ENCODE assay signal across 9 cellular contexts in genomic region chr3:50340404-50341329, GRCh38. TPM values are rescaled to one million over a fixed set of nuclear protein-coding genes. Genes with fewer than 3 reads are reported as not detected.
A peak's percentile ranks its signal among the peaks of the same experiment; 100 is the strongest.
DNase-seq lines count a peak whose midpoint lies in the region; ATAC-seq, FAIRE-seq and TF ChIP-seq lines count a peak whose summit lies in the region.
"Had no signal": no experiment of that assay in that cellular context is flagged by ENCODE, and none has a peak within 500 bp of the region (broad histone marks: within the 10 kb centered on the region; RNA-seq: fewer than 3 reads in every experiment).

Gene RASSF1 (minus strand): TSS chr3:50340836. CDS start chr3:50340805, 31 bp downstream.

- peaks cover 36% of the 10 kb centered on the region for H3F3A ChIP-seq in GM23338 (replicated peaks; ENCODE audit: low read depth)

- H3K4me3 ChIP-seq in A673 (ENCODE audit: low read depth, low read length, poor library complexity, severe bottlenecking) (no peak within 1 kb of the TSS), GM23338 (peak within 1 kb of the TSS; percentile 65), keratinocyte (ENCODE audit: control insufficient read depth in 2 of 3, extremely low read depth in 1 of 3, insufficient read depth in 2 of 3, low read depth in 1 of 3, low read length in 3 of 3) (peak within 1 kb of the TSS; percentile 44 to 74 (median 69))

- H3K4me1 Mint-ChIP-seq in GM23338 (peaks cover 29% of the 10 kb centered on the region), T-helper 17 cell (peaks cover 45% of the 10 kb centered on the region), MCF 10A (ENCODE audit: insufficient read depth, unreplicated experiment) (peaks cover 14% of the 10 kb centered on the region)

- H3K27me3 ChIP-seq in A673 (replicated peaks; ENCODE audit: insufficient read depth, low read depth, low read length, poor library complexity) (no peaks in the 10 kb centered on the region), GM23338 (ENCODE audit: insufficient read depth) (peaks cover 65% of the 10 kb centered on the region), keratinocyte (ENCODE audit: control insufficient read depth, extremely low read depth, insufficient read depth, low read length) (no peaks in the 10 kb centered on the region)

- dilution Hi-C loops in keratinocyte (cut with MboI; ENCODE audit: extremely low pct_ligation_motif_present, low sequenced_read_pairs), result no loop called here

- BruUV-seq in A673 (replicated peaks; lab: Mats Ljungman, UMichigan) (no TSS peak), MCF 10A (replicated peaks; lab: Mats Ljungman, UMichigan) (no TSS peak)

- ATAC-seq in GM23338, result peak; percentile 18
- ATAC-seq in T-helper 17 cell, result peak; percentile 17
- ATAC-seq in GM19324 (IDR thresholded peaks at IDR 0.05; ENCODE audit: low FRiP score, unreplicated experiment), result no peak

- no peaks in the 10 kb centered on the region for H3K36me3 ChIP-seq in A673 (ENCODE audit: insufficient read depth, low read length, poor library complexity, severe bottlenecking)
- H3K36me3 ChIP-seq in GM23338 (ENCODE audit: insufficient read depth), result no peaks in the 10 kb centered on the region
- H3K36me3 ChIP-seq in keratinocyte (ENCODE audit: control insufficient read depth in 2 of 2, extremely low read depth in 1 of 2, insufficient read depth in 2 of 2, low read length in 2 of 2), result no peaks in the 10 kb centered on the region

- peaks cover 9% of the 10 kb centered on the region for H4K20me1 ChIP-seq in GM23338 (replicated peaks; ENCODE audit: insufficient read depth)
- no peaks in the 10 kb centered on the region for H4K20me1 ChIP-seq in keratinocyte (ENCODE audit: control insufficient read depth, extremely low read depth, insufficient read depth, low read length)

- DNase-seq in A673 (ENCODE audit: low spot score) (no peak), GM23338 (ENCODE audit: low spot score) (peak; percentile 76), T-helper 17 cell (peak in 2 of 3 donors; percentile 61 to 62), MCF 10A (ENCODE audit: unreplicated experiment) (no peak), keratinocyte (ENCODE audit: low read depth, low spot score) (no peak), amniotic stem cell (lab: John Stamatoyannopoulos, UW) (no peak)
- DNase-seq in stimulated activated CD4-positive, alpha-beta T cell treated with anti-CD3 and anti-CD28 coated beads, Interleukin-2, amount 100 ng/mL, for 24 hours, result peak; percentile 69 to 84

- H3K4me1 ChIP-seq in A673 (ENCODE audit: insufficient read depth, low read length, poor library complexity, severe bottlenecking) (peaks cover 2% of the 10 kb centered on the region), GM23338 (ENCODE audit: insufficient read depth) (peaks cover 22% of the 10 kb centered on the region), keratinocyte (ENCODE audit: control insufficient read depth, extremely low read depth, insufficient read depth, low read length) (peaks cover 39% of the 10 kb centered on the region)

- H3K9me3 Mint-ChIP-seq in GM23338, result peaks cover 3% of the 10 kb centered on the region; the same call in 1 of the 3 replicates
- no peaks in the 10 kb centered on the region for H3K9me3 Mint-ChIP-seq in MCF 10A (ENCODE audit: unreplicated experiment)

- H3K9me2 ChIP-seq in GM23338 (ENCODE audit: insufficient read depth), result no peaks in the 10 kb centered on the region

- H3K27ac Mint-ChIP-seq in GM23338 (no peak within 1 kb of the TSS), T-helper 17 cell (peak within 1 kb of the TSS; percentile 99), MCF 10A (ENCODE audit: low read depth, unreplicated experiment) (no peak within 1 kb of the TSS)

- H3K4me3 Mint-ChIP-seq in GM23338, result peak within 1 kb of the TSS; percentile 67
- H3K4me3 Mint-ChIP-seq in T-helper 17 cell, result peak within 1 kb of the TSS; percentile 97
- H3K4me3 Mint-ChIP-seq in MCF 10A (ENCODE audit: unreplicated experiment), result no peak within 1 kb of the TSS

- peak within 1 kb of the TSS; percentile 71 for H3K9ac ChIP-seq in keratinocyte (ENCODE audit: control insufficient read depth, extremely low read depth, insufficient read depth, low read length)

- peak within 1 kb of the TSS; percentile 90 for H3K4me2 ChIP-seq in GM23338
- peak within 1 kb of the TSS; percentile 92 for H3K4me2 ChIP-seq in keratinocyte (ENCODE audit: control insufficient read depth, extremely low read depth, insufficient read depth, low read depth, low read length)

- no peaks in the 10 kb centered on the region for H3K9me1 ChIP-seq in keratinocyte (ENCODE audit: control insufficient read depth, extremely low read depth, insufficient read depth, low read length)

- H2AFZ ChIP-seq in GM23338 (peak within 1 kb of the TSS; percentile 85), keratinocyte (ENCODE audit: control insufficient read depth, low read length) (peak within 1 kb of the TSS; percentile 82)

- no peaks in the 10 kb centered on the region; the same call in 2 of the 3 replicates for H3K36me3 Mint-ChIP-seq in GM23338 (ENCODE audit: low read depth)
- peaks cover 5% of the 10 kb centered on the region for H3K36me3 Mint-ChIP-seq in T-helper 17 cell (ENCODE audit: low read depth)
- peaks cover under 1% of the 10 kb centered on the region for H3K36me3 Mint-ChIP-seq in MCF 10A (ENCODE audit: insufficient read depth, unreplicated experiment)

- POLR2A ChIA-PET in A673 (lab: Charles Lee; ENCODE audit: low non-redundant PET) (no interaction called here), MCF 10A (lab: Yijun Ruan, JAX) (interaction anchor here (1.3 kb wide), 1 partner anchor 10 kb away, joined by 4 read pairs; the partner anchor contains the start of genes CYB561D2 and NPRL2)

- H3K27me3 Mint-ChIP-seq in GM23338 (ENCODE audit: insufficient read depth, low read depth, poor library complexity) (peaks cover 73% of the 10 kb centered on the region), T-helper 17 cell (no peaks in the 10 kb centered on the region), MCF 10A (ENCODE audit: insufficient read depth, unreplicated experiment) (no peaks in the 10 kb centered on the region)

- intact Hi-C loops in A673 (cut with micrococcal nuclease; ENCODE audit: unreplicated experiment), result no loop called here
- intact Hi-C loops in MCF 10A (cut with micrococcal nuclease), result no loop called here

- H3K9me3 ChIP-seq in A673 (ENCODE audit: low read depth, low read length, poor library complexity, severe bottlenecking), result no peaks in the 10 kb centered on the region
- H3K9me3 ChIP-seq in T-helper 17 cell (ENCODE audit: control insufficient read depth, low read length, poor library complexity, severe bottlenecking), result no peaks in the 10 kb centered on the region
- no peaks in the 10 kb centered on the region for H3K9me3 ChIP-seq in keratinocyte (ENCODE audit: control insufficient read depth, low read depth, low read length)

- H3K79me2 ChIP-seq in GM23338 (replicated peaks; ENCODE audit: insufficient read depth) (peaks cover 11% of the 10 kb centered on the region), keratinocyte (ENCODE audit: control insufficient read depth, insufficient read depth, low read length) (peaks cover 18% of the 10 kb centered on the region)

- CTCF ChIA-PET in A673 (lab: Charles Lee), result no interaction called here
- CTCF ChIA-PET in MCF 10A (lab: Yijun Ruan, JAX), result interaction anchor here (0.6 to 0.7 kb wide), 3 partner anchors 42 to 1633 kb away, joined by 3 to 4 read pairs (median 3); partner anchors contain the start of genes ABHD14B, HYAL3 and NAA80

- no peak for TF ChIP-seq CTCF in A673 (conservative IDR thresholded peaks at IDR 0.05; ENCODE audit: low read depth, low read length)
- no peak for TF ChIP-seq CTCF in GM23338 (conservative IDR thresholded peaks at IDR 0.05; ENCODE audit: low read depth in 2 of 2)
- no peak for TF ChIP-seq CTCF in MCF 10A (IDR thresholded peaks at IDR 0.05; ENCODE audit: unreplicated experiment)
- no peak for TF ChIP-seq CTCF in keratinocyte (optimal IDR thresholded peaks at IDR 0.05 in 1 of 3, IDR thresholded peaks at IDR 0.05 in 1 of 3, conservative IDR thresholded peaks at IDR 0.05 in 1 of 3; ENCODE audit: extremely low read depth in 1 of 3, insufficient read depth in 2 of 3, low read length in 3 of 3)

- no peak for FAIRE-seq in keratinocyte (lab: Jason Lieb, UNC)

- H3K27ac ChIP-seq in A673 (ENCODE audit: low read depth, low read length, poor library complexity, severe bottlenecking) (no peak within 1 kb of the TSS), GM23338 (ENCODE audit: low read depth) (no peak within 1 kb of the TSS), keratinocyte (ENCODE audit: control insufficient read depth, insufficient read depth, low read length) (peak within 1 kb of the TSS; percentile 61)
- H3K27ac ChIP-seq: C4-2B had no signal

TF ChIP-seq in GM23338, 12 proteins besides CTCF, POLR2A, EP300 and RAD21:
- no peak for TF ChIP-seq EZH2 (IDR thresholded peaks at IDR 0.05; ENCODE audit: low read depth, unreplicated experiment)
- TF ChIP-seq ETS1 (IDR thresholded peaks at IDR 0.05), result 0 out of 2 replicates have a peak, but pooled peaks have one; percentile 40
- peak; percentile 64 for TF ChIP-seq EZH2phosphoT487 (IDR thresholded peaks at IDR 0.05; ENCODE audit: unreplicated experiment)
- peak; percentile 56; the same call in 1 of the 2 replicates for TF ChIP-seq POLR2AphosphoS5 (IDR thresholded peaks at IDR 0.05; ENCODE audit: low read depth)

RNA-seq across cellular contexts. Expression of gene RASSF1, which starts in this region (rescaled TPM):
- total RNA-seq in A673 (2021) (10.2 and 14.4 TPM in 2 replicates), T-helper 17 cell (100 to 1,000 TPM in 1 of 2 donors, 10 to 100 TPM in 1; 83.5 to 105 TPM), MCF 10A (2022) (24.3 and 32.0 TPM in 2 replicates)
- total RNA-seq in GM23338 (2014; rRNA removed; shearing (Covaris generic)), result 12.8 and 15.7 TPM in 2 replicates
- polyA plus RNA-seq in GM23338 (2016; fragmentation: Nextera tagmentation; extraction: Ambion mirVana) (9.6 TPM in 2 replicates), keratinocyte (28.5 to 42.5 TPM (median 30.7 TPM) in 3 replicates)
- polyA plus RNA-seq in keratinocyte (2011; ENCODE audit: low read depth), result 17.7 TPM
- polyA plus RNA-seq in keratinocyte (2011; cell fraction: cytosol; rRNA removed), result 22.6 and 33.6 TPM in 2 replicates
- polyA plus RNA-seq in keratinocyte (2011; cell fraction: nucleus; rRNA removed), result 38.7 and 45.7 TPM in 2 replicates
- 24.4 and 28.4 TPM in 2 replicates for polyA plus RNA-seq in keratinocyte (2012; ENCODE audit: low replicate concordance)
- polyA minus RNA-seq in keratinocyte, result 9.5 to 13.8 TPM (median 10.2 TPM) in 3 replicates
- 20.3 TPM for polyA minus RNA-seq in keratinocyte (2011; cell fraction: cytosol; rRNA and poly(A)+ RNA removed)
- 13.5 and 16.1 TPM in 2 replicates for polyA minus RNA-seq in keratinocyte (2011; cell fraction: nucleus; rRNA and poly(A)+ RNA removed)

Comparison
In these comparisons a context has a peak if more than half of its experiments do, and no peak if none do; other contexts are left out.
1. DNase-seq: peak in GM23338 (single experiment), T-helper 17 cell (2 of 3) and stimulated activated CD4-positive, alpha-beta T cell treated with anti-CD3 and anti-CD28 coated beads, Interleukin-2, amount 100 ng/mL, for 24 hours (2 of 2); none in A673 (single experiment), MCF 10A (single experiment), keratinocyte (single experiment) and amniotic stem cell (single experiment).